In genomic region chr6:28940859-28941680, GRCh38 we compare ENCODE assay signal across 1 cellular context.
A peak's percentile ranks its signal among the peaks of the same experiment; 100 is the strongest.
TF ChIP-seq lines count a peak whose summit lies in the region.

No MANE protein-coding gene starts in this region.

TF ChIP-seq in HEK293, 187 proteins besides CTCF, POLR2A, EP300 and RAD21 (continued from another document):
- TF ChIP-seq ZNF518A (tag by site-specific recombination; conservative IDR thresholded peaks at IDR 0.05; ENCODE audit: low read depth) (no peak; the same call in 1 of the 2 replicates), ZNF610 (tag by site-specific recombination; IDR thresholded peaks at IDR 0.05; ENCODE audit: borderline replicate concordance) (no peak), ZNF221 (tag by site-specific recombination; IDR thresholded peaks at IDR 0.05; ENCODE audit: borderline replicate concordance) (peak; percentile 73; the same call in 1 of the 2 replicates), RBAK (tag by site-specific recombination; IDR thresholded peaks at IDR 0.05) (no peak), ZBTB10 (tag by site-specific recombination; IDR thresholded peaks at IDR 0.05) (0 out of 2 replicates have a peak, but pooled peaks have one; percentile 20), ZNF747 (tag by site-specific recombination; IDR thresholded peaks at IDR 0.05) (no peak), ZNF529 (tag by site-specific recombination; IDR thresholded peaks at IDR 0.05; ENCODE audit: insufficient replicate concordance) (no peak), ZNF2 (tag by site-specific recombination; IDR thresholded peaks at IDR 0.05) (peak; percentile 72; the same call in 1 of the 2 replicates)
